In the genomic region with DNA sequence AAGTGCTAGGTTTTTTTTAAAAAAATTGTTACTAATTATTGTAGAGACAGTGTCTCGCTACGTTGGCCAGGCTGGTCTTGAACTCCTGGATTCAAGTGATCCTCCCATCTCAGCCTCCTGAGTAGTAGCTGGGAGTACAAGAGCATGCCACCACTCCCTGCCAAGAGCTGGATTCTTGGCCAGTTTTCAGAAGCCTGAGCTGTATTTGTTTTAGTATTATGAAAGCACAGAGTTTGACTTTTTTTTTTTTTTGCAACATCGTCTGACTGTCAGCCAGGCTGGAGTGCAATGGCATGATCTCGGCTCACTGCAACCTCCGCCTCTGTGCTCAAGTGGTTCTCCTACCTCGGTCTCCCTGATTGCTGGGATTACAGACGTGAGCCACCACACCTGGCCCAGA, we compare ENCODE assay signal across 12 cellular contexts. TPM values are rescaled to one million over a fixed set of nuclear protein-coding genes. Genes with fewer than 3 reads are reported as not detected.
DNase-seq lines count a peak whose midpoint lies in the region; ATAC-seq, FAIRE-seq and TF ChIP-seq lines count a peak whose summit lies in the region.
"Had no signal": no experiment of that assay in that cellular context is flagged by ENCODE, and none has a peak within 500 bp of the region (broad histone marks: within the 10 kb centered on the region; RNA-seq: fewer than 3 reads in every experiment).

No MANE protein-coding gene starts in this region.

- DNase-seq in HCEC 1CT, result peak; percentile 86
- DNase-seq in bronchial epithelial cell (ENCODE audit: low read depth), result peak; percentile 36
- peak; percentile 57 for DNase-seq in mesenchymal stem cell
- no peak for DNase-seq in WERI-Rb-1
- DNase-seq in DMS153 (lab: John Stamatoyannopoulos, UW), result no peak
- DNase-seq in NCI-H526 treated with DMSO at 0.1 percent for 48 hours (lab: John Stamatoyannopoulos, UW), result no peak
- DNase-seq: cerebellar nuclear complex; NCI-H1694; stimulated activated CD4-positive, alpha-beta T cell treated with anti-CD3 and anti-CD28 coated beads, Interleukin-2, amount 100 ng/mL, for 48 hours had no signal

- no peak overlapping the region for H3K14ac ChIP-seq in mesenchymal stem cell (ENCODE audit: low read length in 2 of 2)

- H3K4me1 ChIP-seq in mesenchymal stem cell (ENCODE audit: control insufficient read depth, insufficient read depth, low read depth, low read length), result peaks cover under 1% of the 10 kb centered on the region

- H3K9me3 ChIP-seq in mesenchymal stem cell (ENCODE audit: control insufficient read depth, low read length) (no peaks in the 10 kb centered on the region), WERI-Rb-1 (ENCODE audit: severe bottlenecking) (peaks cover 4% of the 10 kb centered on the region)

- peak overlapping the region; percentile 45 for H3K9ac ChIP-seq in mesenchymal stem cell (ENCODE audit: low read length)

- H3K36me3 ChIP-seq in bronchial epithelial cell (ENCODE audit: control insufficient read depth, insufficient read depth, low read length), result peaks cover 16% of the 10 kb centered on the region
- H3K36me3 ChIP-seq in mesenchymal stem cell (ENCODE audit: control insufficient read depth in 1 of 2, insufficient read depth in 2 of 2, low read depth in 1 of 2, low read length in 2 of 2), result peaks cover 33 to 42% of the 10 kb centered on the region in 2 experiments
- H3K36me3 ChIP-seq in WERI-Rb-1, result peaks cover 49% of the 10 kb centered on the region

- no peak overlapping the region for H4K8ac ChIP-seq in mesenchymal stem cell (ENCODE audit: low read length)

- no peak overlapping the region for H2BK15ac ChIP-seq in mesenchymal stem cell (ENCODE audit: low read depth, poor library complexity, severe bottlenecking)

- WGBS in mesenchymal stem cell, result 93% methylated on average over 6 of the region's 7 CpGs

- no peak overlapping the region for H3K4me2 ChIP-seq in mesenchymal stem cell (ENCODE audit: low read length, poor library complexity, severe bottlenecking)

- H3K79me1 ChIP-seq in mesenchymal stem cell (replicated peaks; ENCODE audit: low read length, poor library complexity, severe bottlenecking), result peaks cover 44% of the 10 kb centered on the region

- H3K18ac ChIP-seq in mesenchymal stem cell (ENCODE audit: low read depth in 1 of 2, low read length in 2 of 2), result no peak overlapping the region

- H3K23ac ChIP-seq in mesenchymal stem cell (ENCODE audit: low read length in 2 of 2), result no peak overlapping the region

- H2BK5ac ChIP-seq in mesenchymal stem cell (ENCODE audit: low read depth, low read length, poor library complexity, severe bottlenecking), result no peak overlapping the region

- no peak for FAIRE-seq in bronchial epithelial cell (lab: Jason Lieb, UNC)
- FAIRE-seq: GM19239 had no signal

- H2BK12ac ChIP-seq in mesenchymal stem cell (ENCODE audit: low read length in 2 of 2), result no peak overlapping the region

- no peak overlapping the region for H3K4me3 ChIP-seq in bronchial epithelial cell (ENCODE audit: low read depth, low read length)
- H3K4me3 ChIP-seq in mesenchymal stem cell (ENCODE audit: insufficient read depth in 1 of 2, low read depth in 1 of 2, low read length in 2 of 2), result no peak overlapping the region
- H3K4me3 ChIP-seq in WERI-Rb-1 (ENCODE audit: low read depth, low read length), result no peak overlapping the region

- ATAC-seq in GM18519 (IDR thresholded peaks at IDR 0.05; ENCODE audit: low FRiP score, unreplicated experiment), result no peak

- H2BK120ac ChIP-seq in mesenchymal stem cell (ENCODE audit: low read depth, low read length), result no peak overlapping the region

- H3K27me3 ChIP-seq in bronchial epithelial cell (ENCODE audit: control insufficient read depth, insufficient read depth, low read length) (no peaks in the 10 kb centered on the region), mesenchymal stem cell (ENCODE audit: control insufficient read depth in 1 of 2, insufficient read depth in 1 of 2, low read length in 2 of 2) (no peaks in the 10 kb centered on the region), WERI-Rb-1 (ENCODE audit: insufficient read depth, low read depth, severe bottlenecking) (no peaks in the 10 kb centered on the region)

- no peak overlapping the region for H3K4ac ChIP-seq in mesenchymal stem cell (ENCODE audit: low read depth in 1 of 2, low read length in 2 of 2)

- H3K27ac ChIP-seq in 22Rv1 (peak overlapping the region; percentile 47), mesenchymal stem cell (ENCODE audit: low read length, poor library complexity, severe bottlenecking) (no peak overlapping the region), WERI-Rb-1 (no peak overlapping the region)

- TF ChIP-seq CTCF in 22Rv1 (IDR thresholded peaks at IDR 0.05) (no peak), bronchial epithelial cell (IDR thresholded peaks at IDR 0.05; ENCODE audit: insufficient read depth, low read length, severe bottlenecking) (no peak), WERI-Rb-1 (IDR thresholded peaks at IDR 0.05; ENCODE audit: low read depth, low read length) (no peak)

- H4K91ac ChIP-seq in mesenchymal stem cell (ENCODE audit: low read length), result no peak overlapping the region

- H2AK5ac ChIP-seq in mesenchymal stem cell (ENCODE audit: low read length, severe bottlenecking), result no peak overlapping the region

- no peak overlapping the region for H2AFZ ChIP-seq in mesenchymal stem cell (ENCODE audit: low read depth, low read length)

RNA-seq across cellular contexts. Expression of a gene that starts 7.0 kb away (rescaled TPM):
- 37.5 and 78.2 TPM in 2 replicates for total RNA-seq in bronchial epithelial cell
- 13.3 TPM for polyA plus RNA-seq in mesenchymal stem cell (2013, experiment 1 of 2)
- 13.5 TPM for polyA plus RNA-seq in mesenchymal stem cell (2013, experiment 2 of 2)

RNA-seq across cellular contexts. Expression of a gene that starts 7.1 kb away (rescaled TPM):
- total RNA-seq in bronchial epithelial cell, result 19.5 and 21.6 TPM in 2 replicates
- polyA plus RNA-seq in mesenchymal stem cell (2013, experiment 1 of 2), result 45.8 TPM
- 43.4 TPM for polyA plus RNA-seq in mesenchymal stem cell (2013, experiment 2 of 2)

RNA-seq across cellular contexts. Expression of a gene that starts 23.4 kb away (rescaled TPM):
- total RNA-seq in bronchial epithelial cell, result 1.3 TPM in 2 replicates
- 8.1 TPM for polyA plus RNA-seq in mesenchymal stem cell (2013, experiment 1 of 2)
- 7.2 TPM for polyA plus RNA-seq in mesenchymal stem cell (2013, experiment 2 of 2)

Comparison
In these comparisons a context has a peak if more than half of its experiments do, and no peak if none do; other contexts are left out.
1. DNase-seq: peak in HCEC 1CT (single experiment), bronchial epithelial cell (single experiment) and mesenchymal stem cell (single experiment); none in WERI-Rb-1 (single experiment), DMS153 (single experiment) and NCI-H526 treated with DMSO at 0.1 percent for 48 hours (single experiment).